In genomic region chr13:20489185-20489820, GRCh38 we compare ENCODE assay signal across 9 cellular contexts. TPM values are rescaled to one million over a fixed set of nuclear protein-coding genes. Genes with fewer than 3 reads are reported as not detected.
DNase-seq lines count a peak whose midpoint lies in the region; ATAC-seq and TF ChIP-seq lines count a peak whose summit lies in the region.
"Had no signal": no experiment of that assay in that cellular context is flagged by ENCODE, and none has a peak within 500 bp of the region (broad histone marks: within the 10 kb centered on the region; RNA-seq: fewer than 3 reads in every experiment).

No MANE protein-coding gene starts in this region.

- H3F3A ChIP-seq in PC-9 (ENCODE audit: insufficient read depth, low read depth) = 0 out of 2 replicates have a peak, but pooled peaks cover 3% of the 10 kb centered on the region

- H3K27me3 Mint-ChIP-seq in Caco-2 (ENCODE audit: insufficient read depth, unreplicated experiment) = no peaks in the 10 kb centered on the region

- H3K4me1 Mint-ChIP-seq in Caco-2 (ENCODE audit: low read depth, unreplicated experiment) = no peaks in the 10 kb centered on the region

- no peak overlapping the region for H3K27ac ChIP-seq in PC-9
- no peak overlapping the region for H3K27ac ChIP-seq in heart right ventricle
- no peak overlapping the region for H3K27ac ChIP-seq in Karpas-422 (ENCODE audit: low read length)

- H3K4me1 ChIP-seq in Caco-2 = no peaks in the 10 kb centered on the region
- no peaks in the 10 kb centered on the region for H3K4me1 ChIP-seq in PC-9 (replicated peaks; ENCODE audit: insufficient read depth)
- peaks cover 0 to 12% (median 0%) of the 10 kb centered on the region in 9 donors for H3K4me1 ChIP-seq in heart right ventricle
- H3K4me1 ChIP-seq in Karpas-422 (ENCODE audit: low read length) = no peaks in the 10 kb centered on the region

- no peak overlapping the region for H2AFZ ChIP-seq in PC-9
- H2AFZ ChIP-seq in Karpas-422 (ENCODE audit: low read length) = no peak overlapping the region

- H3K27ac Mint-ChIP-seq in Caco-2 (ENCODE audit: unreplicated experiment) = no peak overlapping the region

- H3K79me2 ChIP-seq in PC-9 (ENCODE audit: low read depth) (no peaks in the 10 kb centered on the region), Karpas-422 (ENCODE audit: low read length) (no peaks in the 10 kb centered on the region)

- TF ChIP-seq CTCF in Caco-2 (IDR thresholded peaks at IDR 0.05; ENCODE audit: insufficient read depth in 1 of 2, low read depth in 1 of 2, low read length in 1 of 2, severe bottlenecking in 1 of 2, unreplicated experiment in 1 of 2) = peak; percentile 73 to 86
- TF ChIP-seq CTCF in PC-9 (conservative IDR thresholded peaks at IDR 0.05) = peak; percentile 90
- TF ChIP-seq CTCF in heart right ventricle (IDR thresholded peaks at IDR 0.05) = peak in 7 of 9 donors; percentile 4 to 64 (median 46)

- no peaks in the 10 kb centered on the region for H3K9me3 Mint-ChIP-seq in Caco-2 (ENCODE audit: unreplicated experiment)

- H3K9me3 ChIP-seq in Caco-2 (no peaks in the 10 kb centered on the region), PC-9 (ENCODE audit: insufficient read depth, low read depth) (no peaks in the 10 kb centered on the region), heart right ventricle (no peaks in the 10 kb centered on the region), Karpas-422 (ENCODE audit: low read length) (no peaks in the 10 kb centered on the region)

- H4K20me1 ChIP-seq in PC-9 (ENCODE audit: insufficient read depth) (no peaks in the 10 kb centered on the region), Karpas-422 (ENCODE audit: insufficient read depth, low read depth, low read length) (no peaks in the 10 kb centered on the region)

- no peaks in the 10 kb centered on the region for H3K36me3 Mint-ChIP-seq in Caco-2 (ENCODE audit: insufficient read depth, unreplicated experiment)

- BruUV-seq in Caco-2 (replicated peaks; lab: Mats Ljungman, UMichigan) (no TSS peak), PC-9 (replicated peaks; lab: Mats Ljungman, UMichigan) (no TSS peak)

- DNase-seq in Caco-2 (peak; percentile 74 to 81), PC-9 (peak; percentile 53 to 61), heart right ventricle (no peak), Karpas-422 (no peak), left lobe of liver (ENCODE audit: low spot score) (no peak)
- DNase-seq: central memory CD4-positive, alpha-beta T cell had no signal

- CTCF ChIA-PET in Caco-2 (lab: Charles Lee) = interaction anchor here (1.0 to 2.1 kb wide), 2 partner anchors 292 to 297 kb away, joined by 3 to 12 read pairs; no protein-coding TSS in a partner anchor
- CTCF ChIA-PET in PC-9 (lab: Charles Lee) = interaction anchor here (0.6 to 1.5 kb wide), 3 partner anchors 252 to 307 kb away, joined by 3 to 7 read pairs (median 5); no protein-coding TSS in a partner anchor

- peak; percentile 68 for ATAC-seq in GM21529 (IDR thresholded peaks at IDR 0.05; ENCODE audit: unreplicated experiment)
- peak in 4 of 8 donors; percentile 64 to 89 (median 69) for ATAC-seq in heart right ventricle
- ATAC-seq in GM21737 (IDR thresholded peaks at IDR 0.05; ENCODE audit: unreplicated experiment) = no peak
- ATAC-seq in left lobe of liver = no peak
- no peak for ATAC-seq in HG03135 (IDR thresholded peaks at IDR 0.05; ENCODE audit: unreplicated experiment)

- no peaks in the 10 kb centered on the region for H3K36me3 ChIP-seq in Caco-2 (ENCODE audit: control insufficient read depth, insufficient read depth, low read length)
- H3K36me3 ChIP-seq in PC-9 (ENCODE audit: low read depth) = no peaks in the 10 kb centered on the region
- H3K36me3 ChIP-seq in heart right ventricle = peaks cover 0 to 23% (median 3%) of the 10 kb centered on the region in 9 donors
- H3K36me3 ChIP-seq in Karpas-422 (ENCODE audit: insufficient read depth, low read length) = no peaks in the 10 kb centered on the region

- H3K4me3 ChIP-seq in Caco-2 (ENCODE audit: low read depth, low read length) (no peak overlapping the region), PC-9 (no peak overlapping the region), heart right ventricle (no peak overlapping the region), Karpas-422 (ENCODE audit: low read length) (no peak overlapping the region)

- POLR2A ChIA-PET in Caco-2 (lab: Charles Lee) = no interaction called here
- POLR2A ChIA-PET in PC-9 (lab: Charles Lee; ENCODE audit: unreplicated experiment) = no interaction called here

- intact Hi-C loops in Caco-2 (cut with micrococcal nuclease; ENCODE audit: unreplicated experiment) (loop anchor here (1.0 to 10.0 kb wide), 3 partner anchors 292 to 385 kb away; no protein-coding TSS in a partner anchor), PC-9 (cut with micrococcal nuclease; ENCODE audit: unreplicated experiment) (loop anchor here (1.0 to 10.0 kb wide), 4 partner anchors 75 to 307 kb away; no protein-coding TSS in a partner anchor), heart right ventricle (cut with DNase I) (loop anchor here in 8 of 10 donors (1.0 to 5.0 kb wide), 3 partner anchors 292 to 307 kb away; no protein-coding TSS in a partner anchor)

- H3K27me3 ChIP-seq in Caco-2 (replicated peaks; ENCODE audit: control insufficient read depth, insufficient read depth, low read length) (no peaks in the 10 kb centered on the region), PC-9 (ENCODE audit: insufficient read depth, low read depth) (no peaks in the 10 kb centered on the region), heart right ventricle (no peaks in the 10 kb centered on the region), Karpas-422 (ENCODE audit: low read length) (no peaks in the 10 kb centered on the region)

- H3K4me3 Mint-ChIP-seq in Caco-2 (ENCODE audit: unreplicated experiment) = no peak overlapping the region

- H3K9ac ChIP-seq in Karpas-422 (ENCODE audit: low read length) = no peak overlapping the region

- H3K4me2 ChIP-seq in PC-9 (no peak overlapping the region), Karpas-422 (ENCODE audit: low read depth, low read length, poor library complexity, severe bottlenecking) (no peak overlapping the region)

- WGBS in heart right ventricle, 2 donors = 23 to 49% methylated on average over 4 of the region's 4 CpGs

- H3K9me2 ChIP-seq in PC-9 (ENCODE audit: insufficient read depth) (no peaks in the 10 kb centered on the region), Karpas-422 (replicated peaks; ENCODE audit: insufficient read depth, low read length) (no peaks in the 10 kb centered on the region)

RNA-seq across cellular contexts. Expression of gene CRYL1, which starts 36.4 kb away (rescaled TPM):
- total RNA-seq in Caco-2 (2022) = 4.3 and 6.7 TPM in 2 replicates
- total RNA-seq in PC-9 (2021) = 8.4 and 8.7 TPM in 2 replicates
- 10 to 100 TPM; 21.3 to 27.3 (median 23.7) TPM for total RNA-seq in heart right ventricle
- polyA plus RNA-seq in heart right ventricle = 10 to 100 TPM; 10.1 to 16.7 TPM
- 1.7 and 3.0 TPM in 2 replicates for total RNA-seq in Karpas-422 (2014; rRNA removed; shearing (Covaris generic); ENCODE audit: low replicate concordance)
- total RNA-seq in left lobe of liver = 174 TPM

Comparison
In these comparisons a context has a peak if more than half of its experiments do, and no peak if none do; other contexts are left out.
1. DNase-seq: peak in Caco-2 (2 of 2) and PC-9 (2 of 2); none in heart right ventricle (0 of 2), Karpas-422 (single experiment) and left lobe of liver (single experiment).
2. Peak in every context shown above with its lines, with median percentiles within 50 percentile points of each other: CTCF ChIP-seq.